ENCODE assay signal across 1 cellular context in genomic region chr1:206971029-206971655, GRCh38.
TF ChIP-seq lines count a peak whose summit lies in the region.

No MANE protein-coding gene starts in this region.

TF ChIP-seq in K562, 482 proteins besides CTCF, POLR2A, EP300 and RAD21:
- TF ChIP-seq HDAC1 (IDR thresholded peaks at IDR 0.05) (no peak), RUNX1 (IDR thresholded peaks at IDR 0.05; ENCODE audit: low read depth) (no peak), CAMTA2 (CRISPR knock-in tag; conservative IDR thresholded peaks at IDR 0.05) (no peak), HOXB6 (CRISPR knock-in tag; IDR thresholded peaks at IDR 0.05; ENCODE audit: borderline replicate concordance) (no peak), RBM25 (IDR thresholded peaks at IDR 0.05; ENCODE audit: low read depth, low read length, severe bottlenecking) (peak; percentile 21)
